Comparison of ENCODE assay signal across 1 cellular context in the genomic region with DNA sequence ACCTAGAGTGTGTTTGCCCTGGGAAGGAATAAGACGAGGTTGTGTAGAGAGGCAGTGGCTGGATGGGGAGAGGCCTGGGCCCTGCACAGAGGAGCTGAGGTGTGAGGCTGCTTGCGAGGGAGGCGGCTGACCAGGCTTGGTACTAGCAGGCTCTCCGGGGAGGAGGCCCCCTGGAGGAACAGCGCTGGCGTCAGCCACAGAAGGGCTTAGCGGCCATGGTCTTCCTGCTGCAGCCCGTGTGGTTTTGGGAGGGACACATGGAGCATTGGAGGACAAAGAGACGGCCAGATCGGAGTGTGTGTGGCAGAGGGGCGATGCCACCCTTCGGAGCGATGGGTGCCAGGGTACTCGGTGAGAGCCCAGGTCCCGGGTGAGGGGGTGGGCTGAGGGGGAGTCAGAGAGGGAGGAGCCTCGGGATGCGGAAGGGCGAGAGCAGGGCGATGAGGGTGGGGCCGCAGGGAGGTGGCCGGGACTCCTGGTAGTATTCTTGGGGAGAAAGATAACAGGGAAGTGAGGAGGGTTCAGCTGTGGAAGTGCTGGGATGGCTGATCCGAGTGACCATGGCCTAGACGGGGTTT.
TF ChIP-seq lines count a peak whose summit lies in the region.

No MANE protein-coding gene starts in this region.

TF ChIP-seq in H1, 55 proteins besides CTCF, POLR2A, EP300 and RAD21:
- no peak for TF ChIP-seq KDM1A (IDR thresholded peaks at IDR 0.05; ENCODE audit: borderline replicate concordance, low read length)
- no peak for TF ChIP-seq CBX8 (IDR thresholded peaks at IDR 0.05; ENCODE audit: borderline replicate concordance, low read depth, low read length)
- TF ChIP-seq SAP30 (IDR thresholded peaks at IDR 0.05; ENCODE audit: insufficient read depth, insufficient replicate concordance, low read length): no peak
- no peak for TF ChIP-seq SRF (IDR thresholded peaks at IDR 0.05; ENCODE audit: low read depth, low read length)
- TF ChIP-seq, protein P1, sequence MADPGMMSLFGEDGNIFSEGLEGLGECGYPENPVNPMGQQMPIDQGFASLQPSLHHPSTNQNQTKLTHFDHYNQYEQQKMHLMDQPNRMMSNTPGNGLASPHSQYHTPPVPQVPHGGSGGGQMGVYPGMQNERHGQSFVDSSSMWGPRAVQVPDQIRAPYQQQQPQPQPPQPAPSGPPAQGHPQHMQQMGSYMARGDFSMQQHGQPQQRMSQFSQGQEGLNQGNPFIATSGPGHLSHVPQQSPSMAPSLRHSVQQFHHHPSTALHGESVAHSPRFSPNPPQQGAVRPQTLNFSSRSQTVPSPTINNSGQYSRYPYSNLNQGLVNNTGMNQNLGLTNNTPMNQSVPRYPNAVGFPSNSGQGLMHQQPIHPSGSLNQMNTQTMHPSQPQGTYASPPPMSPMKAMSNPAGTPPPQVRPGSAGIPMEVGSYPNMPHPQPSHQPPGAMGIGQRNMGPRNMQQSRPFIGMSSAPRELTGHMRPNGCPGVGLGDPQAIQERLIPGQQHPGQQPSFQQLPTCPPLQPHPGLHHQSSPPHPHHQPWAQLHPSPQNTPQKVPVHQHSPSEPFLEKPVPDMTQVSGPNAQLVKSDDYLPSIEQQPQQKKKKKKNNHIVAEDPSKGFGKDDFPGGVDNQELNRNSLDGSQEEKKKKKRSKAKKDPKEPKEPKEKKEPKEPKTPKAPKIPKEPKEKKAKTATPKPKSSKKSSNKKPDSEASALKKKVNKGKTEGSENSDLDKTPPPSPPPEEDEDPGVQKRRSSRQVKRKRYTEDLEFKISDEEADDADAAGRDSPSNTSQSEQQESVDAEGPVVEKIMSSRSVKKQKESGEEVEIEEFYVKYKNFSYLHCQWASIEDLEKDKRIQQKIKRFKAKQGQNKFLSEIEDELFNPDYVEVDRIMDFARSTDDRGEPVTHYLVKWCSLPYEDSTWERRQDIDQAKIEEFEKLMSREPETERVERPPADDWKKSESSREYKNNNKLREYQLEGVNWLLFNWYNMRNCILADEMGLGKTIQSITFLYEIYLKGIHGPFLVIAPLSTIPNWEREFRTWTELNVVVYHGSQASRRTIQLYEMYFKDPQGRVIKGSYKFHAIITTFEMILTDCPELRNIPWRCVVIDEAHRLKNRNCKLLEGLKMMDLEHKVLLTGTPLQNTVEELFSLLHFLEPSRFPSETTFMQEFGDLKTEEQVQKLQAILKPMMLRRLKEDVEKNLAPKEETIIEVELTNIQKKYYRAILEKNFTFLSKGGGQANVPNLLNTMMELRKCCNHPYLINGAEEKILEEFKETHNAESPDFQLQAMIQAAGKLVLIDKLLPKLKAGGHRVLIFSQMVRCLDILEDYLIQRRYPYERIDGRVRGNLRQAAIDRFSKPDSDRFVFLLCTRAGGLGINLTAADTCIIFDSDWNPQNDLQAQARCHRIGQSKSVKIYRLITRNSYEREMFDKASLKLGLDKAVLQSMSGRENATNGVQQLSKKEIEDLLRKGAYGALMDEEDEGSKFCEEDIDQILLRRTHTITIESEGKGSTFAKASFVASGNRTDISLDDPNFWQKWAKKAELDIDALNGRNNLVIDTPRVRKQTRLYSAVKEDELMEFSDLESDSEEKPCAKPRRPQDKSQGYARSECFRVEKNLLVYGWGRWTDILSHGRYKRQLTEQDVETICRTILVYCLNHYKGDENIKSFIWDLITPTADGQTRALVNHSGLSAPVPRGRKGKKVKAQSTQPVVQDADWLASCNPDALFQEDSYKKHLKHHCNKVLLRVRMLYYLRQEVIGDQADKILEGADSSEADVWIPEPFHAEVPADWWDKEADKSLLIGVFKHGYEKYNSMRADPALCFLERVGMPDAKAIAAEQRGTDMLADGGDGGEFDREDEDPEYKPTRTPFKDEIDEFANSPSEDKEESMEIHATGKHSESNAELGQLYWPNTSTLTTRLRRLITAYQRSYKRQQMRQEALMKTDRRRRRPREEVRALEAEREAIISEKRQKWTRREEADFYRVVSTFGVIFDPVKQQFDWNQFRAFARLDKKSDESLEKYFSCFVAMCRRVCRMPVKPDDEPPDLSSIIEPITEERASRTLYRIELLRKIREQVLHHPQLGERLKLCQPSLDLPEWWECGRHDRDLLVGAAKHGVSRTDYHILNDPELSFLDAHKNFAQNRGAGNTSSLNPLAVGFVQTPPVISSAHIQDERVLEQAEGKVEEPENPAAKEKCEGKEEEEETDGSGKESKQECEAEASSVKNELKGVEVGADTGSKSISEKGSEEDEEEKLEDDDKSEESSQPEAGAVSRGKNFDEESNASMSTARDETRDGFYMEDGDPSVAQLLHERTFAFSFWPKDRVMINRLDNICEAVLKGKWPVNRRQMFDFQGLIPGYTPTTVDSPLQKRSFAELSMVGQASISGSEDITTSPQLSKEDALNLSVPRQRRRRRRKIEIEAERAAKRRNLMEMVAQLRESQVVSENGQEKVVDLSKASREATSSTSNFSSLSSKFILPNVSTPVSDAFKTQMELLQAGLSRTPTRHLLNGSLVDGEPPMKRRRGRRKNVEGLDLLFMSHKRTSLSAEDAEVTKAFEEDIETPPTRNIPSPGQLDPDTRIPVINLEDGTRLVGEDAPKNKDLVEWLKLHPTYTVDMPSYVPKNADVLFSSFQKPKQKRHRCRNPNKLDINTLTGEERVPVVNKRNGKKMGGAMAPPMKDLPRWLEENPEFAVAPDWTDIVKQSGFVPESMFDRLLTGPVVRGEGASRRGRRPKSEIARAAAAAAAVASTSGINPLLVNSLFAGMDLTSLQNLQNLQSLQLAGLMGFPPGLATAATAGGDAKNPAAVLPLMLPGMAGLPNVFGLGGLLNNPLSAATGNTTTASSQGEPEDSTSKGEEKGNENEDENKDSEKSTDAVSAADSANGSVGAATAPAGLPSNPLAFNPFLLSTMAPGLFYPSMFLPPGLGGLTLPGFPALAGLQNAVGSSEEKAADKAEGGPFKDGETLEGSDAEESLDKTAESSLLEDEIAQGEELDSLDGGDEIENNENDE (IDR thresholded peaks at IDR 0.05; ENCODE audit: insufficient replicate concordance, low read length): no peak
- TF ChIP-seq TEAD4 (IDR thresholded peaks at IDR 0.05; ENCODE audit: low read depth, low read length): no peak
- no peak for TF ChIP-seq SIN3A (conservative IDR thresholded peaks at IDR 0.05 in 1 of 2, IDR thresholded peaks at IDR 0.05 in 1 of 2; ENCODE audit: low read depth in 1 of 2, low read length in 2 of 2)
- no peak for TF ChIP-seq TBP (IDR thresholded peaks at IDR 0.05; ENCODE audit: low read depth, low read length)
- TF ChIP-seq CHD1 (IDR thresholded peaks at IDR 0.05; ENCODE audit: low read depth, low read length): no peak
- TF ChIP-seq BACH1 (IDR thresholded peaks at IDR 0.05; ENCODE audit: low read length): no peak
- TF ChIP-seq GABPA (IDR thresholded peaks at IDR 0.05; ENCODE audit: borderline replicate concordance, insufficient read depth, low read length): no peak
- TF ChIP-seq, protein P2, sequence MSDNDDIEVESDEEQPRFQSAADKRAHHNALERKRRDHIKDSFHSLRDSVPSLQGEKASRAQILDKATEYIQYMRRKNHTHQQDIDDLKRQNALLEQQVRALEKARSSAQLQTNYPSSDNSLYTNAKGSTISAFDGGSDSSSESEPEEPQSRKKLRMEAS (IDR thresholded peaks at IDR 0.05): no peak
- TF ChIP-seq SP1 (IDR thresholded peaks at IDR 0.05; ENCODE audit: low read depth, low read length): no peak
- no peak for TF ChIP-seq SP2 (IDR thresholded peaks at IDR 0.05; ENCODE audit: low read length)
- no peak for TF ChIP-seq ASH2L (IDR thresholded peaks at IDR 0.05; ENCODE audit: low read length)
